Comparison of ENCODE assay signal across 12 cellular contexts in the genomic region with DNA sequence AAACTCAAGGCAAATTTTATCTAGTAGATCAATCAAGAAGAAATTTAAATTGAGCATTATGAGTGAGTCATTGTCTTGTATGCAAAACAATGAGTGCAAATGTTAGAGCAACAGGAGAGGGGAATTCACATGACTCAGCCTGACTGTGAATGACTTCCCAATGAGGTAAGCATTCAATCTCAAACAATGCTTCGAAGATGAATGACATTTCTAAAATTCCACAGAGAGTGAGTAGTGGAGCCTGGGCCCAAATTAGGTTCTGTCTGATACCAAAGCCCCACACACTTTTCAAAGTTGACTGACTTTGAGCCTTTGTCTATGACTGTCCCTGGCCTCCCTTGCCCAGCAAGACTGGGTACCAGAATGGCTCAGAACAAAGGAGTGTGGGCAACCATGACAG.
DNase-seq lines count a peak whose midpoint lies in the region; ATAC-seq and TF ChIP-seq lines count a peak whose summit lies in the region.
"Had no signal": no experiment of that assay in that cellular context is flagged by ENCODE, and none has a peak within 500 bp of the region (broad histone marks: within the 10 kb centered on the region; RNA-seq: fewer than 3 reads in every experiment).

No MANE protein-coding gene starts in this region.

- peaks cover 12 to 13% of the 10 kb centered on the region in 2 donors for H3K27me3 Mint-ChIP-seq in stimulated activated naive B cell treated with anti-CD40 and anti-IgM and Interleukin-4, amounts not matched to agents 10 μg/mL and 1 μg/mL and 100 μg/mL, for 72 hours
- peaks cover 18% of the 10 kb centered on the region for H3K27me3 Mint-ChIP-seq in mesothelial cell of epicardium (ENCODE audit: low read depth)
- H3K27me3 Mint-ChIP-seq: activated CD4-positive, alpha-beta T cell treated with anti-CD3 and anti-CD28 coated beads, Interleukin-2, amount 10 ng/mL, durations not matched to agents 7 days and 5 days had no signal

- H3K36me3 Mint-ChIP-seq in activated naive CD4-positive, alpha-beta T cell treated with anti-CD3 and anti-CD28 coated beads, Interleukin-2, amount 50 U/mL, for 72 hours, result no peaks in the 10 kb centered on the region
- no peaks in the 10 kb centered on the region for H3K36me3 Mint-ChIP-seq in stimulated activated naive B cell treated with anti-CD40 and anti-IgM and Interleukin-4, amounts not matched to agents 10 μg/mL and 1 μg/mL and 100 μg/mL, for 72 hours
- H3K36me3 Mint-ChIP-seq in mesothelial cell of epicardium, result no peaks in the 10 kb centered on the region

- H3K4me1 ChIP-seq in spleen, result no peaks in the 10 kb centered on the region

- TF ChIP-seq POLR2A in spleen (IDR thresholded peaks at IDR 0.05), result no peak

- no peak overlapping the region for H3K27ac ChIP-seq in spleen
- H3K27ac ChIP-seq: C4-2B had no signal

- in situ Hi-C loops in SK-MEL-5 (cut with HindIII; ENCODE audit: low pct_unique_long_range_greater_than_20kb, low sequenced_read_pairs), result no loop called here

- WGBS in spleen, 5 donors, result 30 to 53% (median 48%) methylated on average over 1 of the region's 1 CpG

- H3K9me3 Mint-ChIP-seq in activated naive CD4-positive, alpha-beta T cell treated with anti-CD3 and anti-CD28 coated beads, Interleukin-2, amount 50 U/mL, for 72 hours, result peaks cover 8 to 19% of the 10 kb centered on the region in 2 donors
- peaks cover 6 to 9% of the 10 kb centered on the region in 2 donors for H3K9me3 Mint-ChIP-seq in stimulated activated naive B cell treated with anti-CD40 and anti-IgM and Interleukin-4, amounts not matched to agents 10 μg/mL and 1 μg/mL and 100 μg/mL, for 72 hours
- H3K9me3 Mint-ChIP-seq in mesothelial cell of epicardium, result peaks cover 12% of the 10 kb centered on the region
- H3K9me3 Mint-ChIP-seq: activated CD4-positive, alpha-beta T cell treated with anti-CD3 and anti-CD28 coated beads, Interleukin-2, amount 10 ng/mL, durations not matched to agents 7 days and 5 days had no signal

- peaks cover 0 to 33% (median 0%) of the 10 kb centered on the region in 7 donors for H3K27me3 ChIP-seq in spleen (replicated peaks in 1 of 7)

- H3K4me3 Mint-ChIP-seq in stimulated activated naive B cell treated with anti-CD40 and anti-IgM and Interleukin-4, amounts not matched to agents 10 μg/mL and 1 μg/mL and 100 μg/mL, for 72 hours, result no peak overlapping the region
- no peak overlapping the region for H3K4me3 Mint-ChIP-seq in mesothelial cell of epicardium
- H3K4me3 Mint-ChIP-seq: activated CD4-positive, alpha-beta T cell treated with anti-CD3 and anti-CD28 coated beads, Interleukin-2, amount 10 ng/mL, durations not matched to agents 7 days and 5 days had no signal

- H3K36me3 ChIP-seq in spleen, result no peaks in the 10 kb centered on the region

- no peak overlapping the region for H3K4me3 ChIP-seq in spleen

- TF ChIP-seq CTCF in mesothelial cell of epicardium (IDR thresholded peaks at IDR 0.05; ENCODE audit: unreplicated experiment), result no peak
- TF ChIP-seq CTCF in spleen (IDR thresholded peaks at IDR 0.05 in 8 of 11, conservative IDR thresholded peaks at IDR 0.05 in 3 of 11), result no peak

- H3K9me3 ChIP-seq in spleen, result peaks cover 0 to 20% (median 7%) of the 10 kb centered on the region in 8 donors

- peak; percentile 86 to 88 for ATAC-seq in activated naive CD4-positive, alpha-beta T cell treated with anti-CD3 and anti-CD28 coated beads, Interleukin-2, amount 50 U/mL, for 72 hours
- ATAC-seq in stimulated activated naive B cell treated with anti-CD40 and anti-IgM and Interleukin-4, amounts not matched to agents 10 μg/mL and 1 μg/mL and 100 μg/mL, for 72 hours (replicated peaks), result peak; percentile 61 to 85

- peaks cover 0 to 4% of the 10 kb centered on the region in 2 donors for H3K4me1 Mint-ChIP-seq in stimulated activated naive B cell treated with anti-CD40 and anti-IgM and Interleukin-4, amounts not matched to agents 10 μg/mL and 1 μg/mL and 100 μg/mL, for 72 hours
- H3K4me1 Mint-ChIP-seq in mesothelial cell of epicardium, result peaks cover 2% of the 10 kb centered on the region
- H3K4me1 Mint-ChIP-seq: activated CD4-positive, alpha-beta T cell treated with anti-CD3 and anti-CD28 coated beads, Interleukin-2, amount 10 ng/mL, durations not matched to agents 7 days and 5 days had no signal

- no peak for DNase-seq in activated naive CD4-positive, alpha-beta T cell treated with anti-CD3 and anti-CD28 coated beads, Interleukin-2, amount 50 U/mL, for 72 hours (ENCODE audit: low spot score in 2 of 2)
- DNase-seq in activated naive CD4-positive, alpha-beta T cell treated with anti-CD3 and anti-CD28 coated beads, Interleukin-2, amount 50 U/mL, for 16 hours, result no peak
- DNase-seq in SK-MEL-5 (ENCODE audit: low read depth, low spot score), result peak; percentile 35
- peak; percentile 20 for DNase-seq in fibroblast of the conjunctiva (ENCODE audit: low read depth)
- no peak for DNase-seq in stimulated activated naive B cell treated with anti-CD40 and anti-IgM and Interleukin-4, amounts not matched to agents 10 μg/mL and 1 μg/mL and 100 μg/mL, for 72 hours
- no peak for DNase-seq in mesothelial cell of epicardium (ENCODE audit: low spot score in 2 of 2, unreplicated experiment in 2 of 2)
- no peak for DNase-seq in spleen
- DNase-seq in activated T-cell treated with anti-CD3 and anti-CD28 coated beads, Interleukin-2, amount 50 U/mL, for 1 hour, result no peak
- DNase-seq: activated CD4-positive, alpha-beta T cell treated with anti-CD3 and anti-CD28 coated beads, Interleukin-2, amount 10 ng/mL, durations not matched to agents 7 days and 5 days; effector memory CD4-positive, alpha-beta T cell; NCI-H82 had no signal

- no peak overlapping the region for H3K27ac Mint-ChIP-seq in activated naive CD4-positive, alpha-beta T cell treated with anti-CD3 and anti-CD28 coated beads, Interleukin-2, amount 50 U/mL, for 72 hours
- H3K27ac Mint-ChIP-seq in stimulated activated naive B cell treated with anti-CD40 and anti-IgM and Interleukin-4, amounts not matched to agents 10 μg/mL and 1 μg/mL and 100 μg/mL, for 72 hours, result peak overlapping the region; percentile 70
- H3K27ac Mint-ChIP-seq in mesothelial cell of epicardium, result no peak overlapping the region
- H3K27ac Mint-ChIP-seq: activated CD4-positive, alpha-beta T cell treated with anti-CD3 and anti-CD28 coated beads, Interleukin-2, amount 10 ng/mL, durations not matched to agents 7 days and 5 days had no signal

- intact Hi-C loops in spleen (cut with DNase I; ENCODE audit: low total_unique reads), result no loop called here

Comparison
In these comparisons a context has a peak if more than half of its experiments do, and no peak if none do; other contexts are left out.
1. DNase-seq: peak in SK-MEL-5 (single experiment) and fibroblast of the conjunctiva (single experiment); none in activated naive CD4-positive, alpha-beta T cell treated with anti-CD3 and anti-CD28 coated beads, Interleukin-2, amount 50 U/mL, for 72 hours (0 of 2), activated naive CD4-positive, alpha-beta T cell treated with anti-CD3 and anti-CD28 coated beads, Interleukin-2, amount 50 U/mL, for 16 hours (single experiment), stimulated activated naive B cell treated with anti-CD40 and anti-IgM and Interleukin-4, amounts not matched to agents 10 μg/mL and 1 μg/mL and 100 μg/mL, for 72 hours (single experiment), mesothelial cell of epicardium (0 of 2), spleen (single experiment) and activated T-cell treated with anti-CD3 and anti-CD28 coated beads, Interleukin-2, amount 50 U/mL, for 1 hour (single experiment).